10 cellular contexts compared by ENCODE assay signal in genomic region chr10:84908491-84908890, GRCh38.
"Had no signal": no experiment of that assay in that cellular context is flagged by ENCODE, and none has a peak within 500 bp of the region (broad histone marks: within the 10 kb centered on the region; RNA-seq: fewer than 3 reads in every experiment).

No MANE protein-coding gene starts in this region.

- ATAC-seq: natural killer cell; stimulated activated memory B cell treated with anti-CD40 and anti-IgM and Interleukin-4, amounts not matched to agents 10 μg/mL and 1 μg/mL and 100 μg/mL, for 72 hours had no signal

- FAIRE-seq: colon, keratinocyte had no signal

- DNase-seq: activated CD4-positive, CD25-positive, alpha-beta regulatory T cell treated with anti-CD3 and anti-CD28 coated beads, Interleukin-2, amount 50 U/mL, for 72 hours; activated naive CD4-positive, alpha-beta T cell; activated T-cell treated with anti-CD3 and anti-CD28 coated beads for 4 hours; hippocampal formation; mesendoderm; natural killer cell; retina had no signal
